ENCODE assay signal across 11 cellular contexts in the genomic region with DNA sequence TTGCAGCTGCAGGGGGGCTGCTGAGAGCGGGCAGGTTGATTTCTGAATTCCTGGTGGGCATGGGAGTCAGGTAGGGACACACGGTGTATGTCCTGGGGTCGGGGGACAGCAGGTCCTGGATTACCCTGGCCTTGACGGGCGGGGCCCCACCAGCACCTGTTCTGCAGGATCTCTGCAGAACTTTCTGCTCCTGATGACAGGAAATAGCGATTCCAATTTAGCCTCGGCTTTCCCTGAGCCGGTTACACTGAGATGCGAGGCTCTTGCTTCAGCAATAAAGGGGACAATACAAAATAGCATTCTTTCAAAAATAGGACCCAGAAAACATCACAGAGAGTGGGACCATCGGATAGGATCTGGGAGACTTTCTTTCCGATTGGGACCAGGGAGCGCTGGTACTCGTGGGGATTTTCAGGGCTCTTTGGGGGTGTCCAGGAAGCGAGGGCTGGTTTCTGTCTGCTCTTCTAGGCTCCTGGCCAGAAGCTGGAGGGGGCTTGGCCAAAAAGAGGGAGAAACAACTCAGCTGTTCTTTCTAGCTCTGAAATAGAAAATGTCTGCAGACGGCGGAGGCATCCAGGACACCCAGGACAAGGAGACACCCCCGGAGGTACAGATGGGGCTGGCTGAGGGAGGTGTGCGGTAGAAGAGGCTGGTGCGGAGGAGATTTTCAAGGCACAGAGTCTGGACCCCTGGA. TPM values are rescaled to one million over a fixed set of nuclear protein-coding genes. Genes with fewer than 3 reads are reported as not detected.
DNase-seq lines count a peak whose midpoint lies in the region; ATAC-seq and TF ChIP-seq lines count a peak whose summit lies in the region.
"Had no signal": no experiment of that assay in that cellular context is flagged by ENCODE, and none has a peak within 500 bp of the region (broad histone marks: within the 10 kb centered on the region; RNA-seq: fewer than 3 reads in every experiment).

No MANE protein-coding gene starts in this region.

- intact Hi-C loops in dorsolateral prefrontal cortex (cut with DNase I) (no loop called here), lower leg skin (cut with DNase I; ENCODE audit: low total_unique reads) (no loop called here), thyroid gland (cut with DNase I) (loop anchor here (10.0 kb wide), 1 partner anchor 52 kb away; no protein-coding TSS in a partner anchor)

- H3K27me3 ChIP-seq in dorsolateral prefrontal cortex (no peaks in the 10 kb centered on the region), thyroid gland (no peaks in the 10 kb centered on the region)

- TF ChIP-seq POLR2A in lower leg skin (IDR thresholded peaks at IDR 0.05) (no peak), thyroid gland (IDR thresholded peaks at IDR 0.05) (no peak)

- peaks cover 19 to 24% of the 10 kb centered on the region in 2 donors for H3K4me1 ChIP-seq in thyroid gland

- H3K27ac ChIP-seq in dorsolateral prefrontal cortex (peak overlapping the region in 53 of 59 donors; percentile 2 to 86 (median 62)), thyroid gland (peak overlapping the region in 2 of 3 donors; percentile 65 to 73)

- DNase-seq in LNCaP clone FGC (ENCODE audit: low read depth) (no peak), dorsolateral prefrontal cortex (no peak), lower leg skin (ENCODE audit: low spot score in 2 of 2) (no peak), thyroid gland (no peak), DMS79 (lab: John Stamatoyannopoulos, UW) (no peak), RKO (ENCODE audit: low spot score) (no peak), globus pallidus (ENCODE audit: low spot score) (no peak)
- DNase-seq: activated B cell treated with CpG ODN at 0.5 μM for 24 hours had no signal

- H3K4me3 ChIP-seq in LNCaP clone FGC (ENCODE audit: low read depth, low read length) (peak overlapping the region; percentile 98), dorsolateral prefrontal cortex (peak overlapping the region; percentile 45 to 95 (median 80)), lower leg skin (ENCODE audit: low read depth, poor library complexity, severe bottlenecking) (peak overlapping the region; percentile 74), thyroid gland (replicated peaks in 1 of 3) (peak overlapping the region; percentile 58 to 69 (median 61))

- TF ChIP-seq CTCF in LNCaP clone FGC (IDR thresholded peaks at IDR 0.05; ENCODE audit: control insufficient read depth, extremely low read depth, insufficient read depth) (no peak), dorsolateral prefrontal cortex (IDR thresholded peaks at IDR 0.05 in 54 of 56, conservative IDR thresholded peaks at IDR 0.05 in 2 of 56; ENCODE audit: low read depth in 1 of 56, partially characterized antibody in 56 of 56) (no peak), lower leg skin (IDR thresholded peaks at IDR 0.05) (no peak), thyroid gland (IDR thresholded peaks at IDR 0.05) (no peak)

- no peaks in the 10 kb centered on the region for H3K9me3 ChIP-seq in thyroid gland

- ATAC-seq in GM19455 (IDR thresholded peaks at IDR 0.05; ENCODE audit: unreplicated experiment) = no peak

- H3K36me3 ChIP-seq in thyroid gland = no peaks in the 10 kb centered on the region

- WGBS in lower leg skin, 2 donors = 12 to 13% methylated on average over 19 of the region's 19 CpGs
- 19 to 30% methylated on average over 18 to 19 of the region's 19 CpGs for WGBS in thyroid gland, 2 donors

RNA-seq across cellular contexts. Expression of gene ZNF205, which starts 0.6 kb away (rescaled TPM):
- total RNA-seq in dorsolateral prefrontal cortex (10 to 100 TPM in 64 of 120 experiments, 1 to 10 TPM in 56; 6.4 to 18.5 (median 10.4) TPM), lower leg skin (10 to 100 TPM; 15.1 to 25.3 (median 18.5) TPM), thyroid gland (10 to 100 TPM; 18.5 to 28.9 (median 19.6) TPM)
- total RNA-seq: activated B cell treated with CpG ODN at 0.5 μM for 24 hours had no signal

RNA-seq across cellular contexts. Expression of gene ZSCAN10, which starts 13.9 kb away (rescaled TPM):
- total RNA-seq in dorsolateral prefrontal cortex (under 1 TPM in 8 of 120 experiments, not detected in 112; 0.28 to 0.84 (median 0.41) TPM), lower leg skin (not detected), thyroid gland (not detected)
- total RNA-seq: activated B cell treated with CpG ODN at 0.5 μM for 24 hours, glomerular endothelial cell, HT1080 had no signal

RNA-seq across cellular contexts. Expression of gene ZNF213, which starts 21.8 kb away (rescaled TPM):
- 10 to 100 TPM; 15.3 to 32.9 (median 20.5) TPM for total RNA-seq in dorsolateral prefrontal cortex
- 10 to 100 TPM; 10.7 to 18.0 (median 14.6) TPM for total RNA-seq in lower leg skin
- total RNA-seq in thyroid gland = 10 to 100 TPM in 1 of 4 donors, 1 to 10 TPM in 3; 5.2 to 10.2 (median 8.7) TPM

RNA-seq across cellular contexts. Expression of gene IL32, which starts 47.6 kb away (rescaled TPM):
- 10 to 100 TPM in 42 of 120 experiments, 1 to 10 TPM in 78; 1.7 to 41.8 (median 8.0) TPM for total RNA-seq in dorsolateral prefrontal cortex
- 1 to 10 TPM in 3 of 4 donors, under 1 TPM in 1; 0.80 to 7.2 (median 5.1) TPM for total RNA-seq in lower leg skin
- total RNA-seq in thyroid gland = 10 to 100 TPM; 24.0 to 53.6 (median 28.9) TPM
